In genomic region chr4:1200425-1201035, GRCh38 we compare ENCODE assay signal across 8 cellular contexts. TPM values are rescaled to one million over a fixed set of nuclear protein-coding genes. Genes with fewer than 3 reads are reported as not detected.
DNase-seq lines count a peak whose midpoint lies in the region; ATAC-seq and TF ChIP-seq lines count a peak whose summit lies in the region.

No MANE protein-coding gene starts in this region.

- peaks cover 56% of the 10 kb centered on the region for H3K4me1 ChIP-seq in skeletal muscle satellite cell (ENCODE audit: control insufficient read depth, insufficient read depth, low read length)

- H3K4me3 Mint-ChIP-seq in T-helper 17 cell: peak overlapping the region; percentile 89

- peak; percentile 48 for DNase-seq in BJ (ENCODE audit: low read depth)
- peak in 1 of 3 donors; percentile 10 for DNase-seq in T-helper 17 cell
- DNase-seq in fibroblast of the conjunctiva (ENCODE audit: low read depth): peak; percentile 60
- DNase-seq in DMS79 treated with DMSO at 0.1 percent for 48 hours (lab: John Stamatoyannopoulos, UW): no peak

- ATAC-seq in GM21737 (IDR thresholded peaks at IDR 0.05; ENCODE audit: unreplicated experiment) (peak; percentile 5), T-helper 17 cell (no peak), GM18519 (IDR thresholded peaks at IDR 0.05; ENCODE audit: low FRiP score, unreplicated experiment) (no peak), HG02970 (IDR thresholded peaks at IDR 0.05; ENCODE audit: low FRiP score, unreplicated experiment) (no peak)

- H3K27ac Mint-ChIP-seq in T-helper 17 cell: peak overlapping the region; percentile 34

- no peak overlapping the region for H3K4me3 ChIP-seq in BJ (ENCODE audit: low read depth, low read length)
- H3K4me3 ChIP-seq in skeletal muscle satellite cell (ENCODE audit: low read length): peak overlapping the region; percentile 44

- CTCF ChIA-PET in BJ (lab: Yijun Ruan, JAX): no interaction called here

- H3K9ac ChIP-seq in skeletal muscle satellite cell (ENCODE audit: low read depth, low read length): peak overlapping the region; percentile 33

- H3K36me3 ChIP-seq in BJ (ENCODE audit: control insufficient read depth, insufficient read depth, low read length): no peaks in the 10 kb centered on the region
- no peaks in the 10 kb centered on the region for H3K36me3 ChIP-seq in skeletal muscle satellite cell (ENCODE audit: insufficient read depth, low read length)

- no peaks in the 10 kb centered on the region for H3K9me3 ChIP-seq in T-helper 17 cell (ENCODE audit: control insufficient read depth, low read length, poor library complexity, severe bottlenecking)
- H3K9me3 ChIP-seq in skeletal muscle satellite cell (replicated peaks; ENCODE audit: low read length): no peaks in the 10 kb centered on the region

- POLR2A ChIA-PET in BJ (lab: Charles Lee): no interaction called here

- no peaks in the 10 kb centered on the region for H3K27me3 Mint-ChIP-seq in T-helper 17 cell

- H3K4me1 Mint-ChIP-seq in T-helper 17 cell: peaks cover 28% of the 10 kb centered on the region

- H3K4me2 ChIP-seq in skeletal muscle satellite cell (ENCODE audit: low read length): peak overlapping the region; percentile 69

- TF ChIP-seq CTCF in BJ (IDR thresholded peaks at IDR 0.05; ENCODE audit: insufficient read depth, low read depth, low read length): no peak

- H3K27me3 ChIP-seq in BJ (ENCODE audit: control insufficient read depth, insufficient read depth, low read length): no peaks in the 10 kb centered on the region
- H3K27me3 ChIP-seq in skeletal muscle satellite cell (ENCODE audit: control insufficient read depth, insufficient read depth, low read length): no peaks in the 10 kb centered on the region

- H3K36me3 Mint-ChIP-seq in T-helper 17 cell (ENCODE audit: low read depth): no peaks in the 10 kb centered on the region

RNA-seq across cellular contexts. Expression of gene SPON2, which starts 28.1 kb away (rescaled TPM):
- polyA plus RNA-seq in BJ (2011; rRNA removed): 8.8 and 11.6 TPM in 2 replicates
- polyA minus RNA-seq in BJ (2011; rRNA and poly(A)+ RNA removed): 3.0 and 4.2 TPM in 2 replicates
- 1 to 10 TPM; 5.2 to 7.4 TPM for total RNA-seq in T-helper 17 cell
- 79.3 and 213 TPM in 2 replicates for total RNA-seq in skeletal muscle satellite cell (2012; rRNA removed)

RNA-seq across cellular contexts. Expression of gene CTBP1, which starts 48.4 kb away (rescaled TPM):
- 58.5 and 106 TPM in 2 replicates for polyA plus RNA-seq in BJ (2011; rRNA removed)
- polyA minus RNA-seq in BJ (2011; rRNA and poly(A)+ RNA removed): 83.2 and 114 TPM in 2 replicates
- total RNA-seq in T-helper 17 cell: 100 to 1,000 TPM; 164 to 184 TPM
- 182 and 202 TPM in 2 replicates for total RNA-seq in skeletal muscle satellite cell (2012; rRNA removed)
